ENCODE assay signal across 17 cellular contexts in genomic region chr2:133489641-133490411, GRCh38.
A peak's percentile ranks its signal among the peaks of the same experiment; 100 is the strongest.
DNase-seq lines count a peak whose midpoint lies in the region; ATAC-seq and TF ChIP-seq lines count a peak whose summit lies in the region.
"Had no signal": no experiment of that assay in that cellular context is flagged by ENCODE, and none has a peak within 500 bp of the region (broad histone marks: within the 10 kb centered on the region; RNA-seq: fewer than 3 reads in every experiment).

No MANE protein-coding gene starts in this region.

- no peaks in the 10 kb centered on the region for H3K27me3 ChIP-seq in thyroid gland
- H3K27me3 ChIP-seq: cardiac muscle cell, Peyer's patch had no signal

- TF ChIP-seq CTCF in astrocyte of the spinal cord (IDR thresholded peaks at IDR 0.05; ENCODE audit: low read depth, low read length) (no peak), thyroid gland (IDR thresholded peaks at IDR 0.05) (no peak)

- no peak overlapping the region for H3K27ac ChIP-seq in thyroid gland
- H3K27ac ChIP-seq: 22Rv1, cardiac muscle cell, Peyer's patch had no signal

- peak; percentile 27 for DNase-seq in DMS153 (lab: John Stamatoyannopoulos, UW)
- DNase-seq in DMS153 treated with DMSO at 0.1 percent for 48 hours (lab: John Stamatoyannopoulos, UW; ENCODE audit: unreplicated experiment), result no peak
- DNase-seq in astrocyte of the spinal cord (ENCODE audit: low read depth, low spot score), result peak; percentile 17
- peak; percentile 82 for DNase-seq in left lobe of liver (ENCODE audit: low spot score)
- peak; percentile 28 to 54 for DNase-seq in thyroid gland
- no peak for DNase-seq in erythroblast (lab: John Stamatoyannopoulos, UW)
- DNase-seq in NCI-H2196 treated with DMSO at 0.1 percent for 48 hours (lab: John Stamatoyannopoulos, UW; ENCODE audit: unreplicated experiment), result no peak
- no peak for DNase-seq in Ammon's horn (ENCODE audit: low spot score)
- DNase-seq: activated naive CD4-positive, alpha-beta T cell treated with Interleukin-2 at 50 U/mL for 16 hours; naive B cell; stimulated activated CD4-positive, alpha-beta T cell treated with anti-CD3 and anti-CD28 coated beads, Interleukin-2, amount 100 ng/mL, for 24 hours; stimulated activated CD8-positive, alpha-beta memory T cell treated with anti-CD3 and anti-CD28 coated beads, Interleukin-4, amount 100 ng/mL, for 48 hours; trophoblast cell had no signal

- peak; percentile 94 for ATAC-seq in left lobe of liver
- ATAC-seq: K562 had no signal

- WGBS in thyroid gland, 2 donors, result 17 to 26% methylated on average over 5 of the region's 5 CpGs

- in situ Hi-C loops in astrocyte of the spinal cord (cut with HindIII; ENCODE audit: low sequenced_read_pairs), result no loop called here

- H3K4me3 ChIP-seq in astrocyte of the spinal cord (ENCODE audit: low read depth, low read length), result no peak overlapping the region
- no peak overlapping the region for H3K4me3 ChIP-seq in thyroid gland (replicated peaks in 1 of 3)
- H3K4me3 ChIP-seq: cardiac muscle cell, K562, Peyer's patch had no signal

- TF ChIP-seq POLR2A in thyroid gland (IDR thresholded peaks at IDR 0.05) (no peak), erythroblast (IDR thresholded peaks at IDR 0.05; ENCODE audit: low read length) (no peak)

- peaks cover 6 to 10% of the 10 kb centered on the region in 2 donors for H3K4me1 ChIP-seq in thyroid gland
- H3K4me1 ChIP-seq: Peyer's patch had no signal

- intact Hi-C loops in thyroid gland (cut with DNase I), result no loop called here

- H3K9me3 ChIP-seq in thyroid gland, result no peaks in the 10 kb centered on the region
- H3K9me3 ChIP-seq: Peyer's patch had no signal

- H3K36me3 ChIP-seq in thyroid gland, result no peaks in the 10 kb centered on the region
- H3K36me3 ChIP-seq: cardiac muscle cell, Peyer's patch had no signal

Comparison
In these comparisons a context has a peak if more than half of its experiments do, and no peak if none do; other contexts are left out.
1. DNase-seq: peak in DMS153 (single experiment), astrocyte of the spinal cord (single experiment), left lobe of liver (single experiment) and thyroid gland (2 of 2); none in DMS153 treated with DMSO at 0.1 percent for 48 hours (single experiment), erythroblast (0 of 2), NCI-H2196 treated with DMSO at 0.1 percent for 48 hours (single experiment) and Ammon's horn (single experiment).